Comparison of ENCODE assay signal across 16 cellular contexts in genomic region chr10:126372359-126372758, GRCh38.
"Had no signal": no experiment of that assay in that cellular context is flagged by ENCODE, and none has a peak within 500 bp of the region (broad histone marks: within the 10 kb centered on the region; RNA-seq: fewer than 3 reads in every experiment).

No MANE protein-coding gene starts in this region.

- H3K27me3 ChIP-seq: hepatocyte, tibial nerve, vagina had no signal

- H3K36me3 ChIP-seq: lower lobe of right lung, tibial nerve, vagina had no signal

- H3K4me3 ChIP-seq: coronary artery, hepatocyte, lower lobe of right lung, tibial nerve, vagina had no signal

- H3K4me1 ChIP-seq: foreskin keratinocyte, lower lobe of right lung, tibial nerve, vagina had no signal

- DNase-seq: activated B cell treated with CpG ODN at 0.5 μM for 24 hours; activated CD4-positive, alpha-beta memory T cell treated with anti-CD3 and anti-CD28 coated beads for 36 hours; activated CD4-positive, alpha-beta T cell treated with anti-CD3 and anti-CD28 coated beads for 4 hours; activated CD8-positive, alpha-beta memory T cell treated with anti-CD3 and anti-CD28 coated beads, Interleukin-2, amount 10 ng/mL, durations not matched to agents 7 days and 5 days; activated naive CD4-positive, alpha-beta T cell treated with Interleukin-2 at 50 U/mL for 16 hours; activated naive CD8-positive, alpha-beta T cell treated with anti-CD3 and anti-CD28 coated beads, Interleukin-2, amount 10 ng/mL, durations not matched to agents 7 days and 5 days; foreskin keratinocyte; left cardiac atrium; lower lobe of right lung; retina; stimulated activated CD4-positive, alpha-beta T cell treated with anti-CD3 and anti-CD28 coated beads, Interleukin-2, amount 100 ng/mL, for 24 hours; stimulated activated naive CD8-positive, alpha-beta T cell treated with anti-CD3 and anti-CD28 coated beads, Interleukin-15, Interleukin-2, amounts not matched to agents 100 U/mL and 50 U/mL, for 24 hours had no signal

- H3K27ac ChIP-seq: coronary artery, foreskin keratinocyte, hepatocyte, lower lobe of right lung, tibial nerve, vagina had no signal

- H3K9me3 ChIP-seq: lower lobe of right lung, vagina had no signal
